8 cellular contexts compared by ENCODE assay signal in genomic region chr5:32173394-32174010, GRCh38. TPM values are rescaled to one million over a fixed set of nuclear protein-coding genes. Genes with fewer than 3 reads are reported as not detected.
A peak's percentile ranks its signal among the peaks of the same experiment; 100 is the strongest.
DNase-seq lines count a peak whose midpoint lies in the region; ATAC-seq and TF ChIP-seq lines count a peak whose summit lies in the region.

No MANE protein-coding gene starts in this region.

- H3K4me3 Mint-ChIP-seq in Caco-2 (ENCODE audit: unreplicated experiment) = peak overlapping the region; percentile 90
- peak overlapping the region; percentile 100 for H3K4me3 Mint-ChIP-seq in neural progenitor cell

- peaks cover 7% of the 10 kb centered on the region for H3K4me1 Mint-ChIP-seq in Caco-2 (ENCODE audit: low read depth, unreplicated experiment)
- peaks cover 9% of the 10 kb centered on the region for H3K4me1 Mint-ChIP-seq in neural progenitor cell

- H3K79me2 ChIP-seq in neural progenitor cell (ENCODE audit: low read depth) = peaks cover 65% of the 10 kb centered on the region

- POLR2A ChIA-PET in Caco-2 (lab: Charles Lee) = interaction anchor here (0.6 to 1.9 kb wide), 8 partner anchors 16 to 939 kb away, joined by 3 to 10 read pairs (median 4); no protein-coding TSS in a partner anchor

- peak overlapping the region; percentile 81 for H3K4me2 ChIP-seq in neural progenitor cell

- H3K4me3 ChIP-seq in Caco-2 (ENCODE audit: low read depth, low read length) (peak overlapping the region; percentile 98), NT2/D1 (ENCODE audit: insufficient read length, low read depth) (peak overlapping the region; percentile 84), neural progenitor cell (peak overlapping the region; percentile 93), upper lobe of right lung (peak overlapping the region; percentile 85)

- H3K9me3 ChIP-seq in Caco-2 (no peaks in the 10 kb centered on the region), NT2/D1 (ENCODE audit: insufficient read depth, low read length) (no peaks in the 10 kb centered on the region), neural progenitor cell (ENCODE audit: low read depth) (no peaks in the 10 kb centered on the region), upper lobe of right lung (no peaks in the 10 kb centered on the region)

- H3K27me3 Mint-ChIP-seq in Caco-2 (ENCODE audit: insufficient read depth, unreplicated experiment) (no peaks in the 10 kb centered on the region), neural progenitor cell (ENCODE audit: insufficient read depth, low read depth) (peaks cover 4% of the 10 kb centered on the region)

- H2AFZ ChIP-seq in neural progenitor cell (replicated peaks) = peak overlapping the region; percentile 65

- peaks cover 61% of the 10 kb centered on the region for H3K36me3 Mint-ChIP-seq in Caco-2 (ENCODE audit: insufficient read depth, unreplicated experiment)
- peaks cover 28% of the 10 kb centered on the region for H3K36me3 Mint-ChIP-seq in neural progenitor cell

- H3K9ac ChIP-seq in NT2/D1 (ENCODE audit: insufficient read length, low read depth) = peak overlapping the region; percentile 98
- peak overlapping the region; percentile 94 for H3K9ac ChIP-seq in neural progenitor cell

- ATAC-seq in GM21390 (IDR thresholded peaks at IDR 0.05; ENCODE audit: unreplicated experiment) (peak; percentile 20), foreskin keratinocyte (peak; percentile 63), upper lobe of right lung (peak; percentile 62)

- H3K27ac Mint-ChIP-seq in Caco-2 (ENCODE audit: unreplicated experiment) (peak overlapping the region; percentile 98), neural progenitor cell (peak overlapping the region; percentile 99)

- H3K9me3 Mint-ChIP-seq in Caco-2 (ENCODE audit: unreplicated experiment) (no peaks in the 10 kb centered on the region), neural progenitor cell (peaks cover 2% of the 10 kb centered on the region)

- H4K20me1 ChIP-seq in neural progenitor cell (ENCODE audit: low read depth) = peaks cover 34% of the 10 kb centered on the region

- no peak for TF ChIP-seq CTCF in Caco-2 (IDR thresholded peaks at IDR 0.05; ENCODE audit: insufficient read depth in 1 of 2, low read depth in 1 of 2, low read length in 1 of 2, severe bottlenecking in 1 of 2, unreplicated experiment in 1 of 2)
- no peak for TF ChIP-seq CTCF in foreskin keratinocyte (conservative IDR thresholded peaks at IDR 0.05)
- TF ChIP-seq CTCF in neural progenitor cell (IDR thresholded peaks at IDR 0.05) = no peak
- no peak for TF ChIP-seq CTCF in upper lobe of right lung (IDR thresholded peaks at IDR 0.05)

- H3K27ac ChIP-seq in foreskin keratinocyte (peak overlapping the region; percentile 96), neural progenitor cell (peak overlapping the region; percentile 100), upper lobe of right lung (peak overlapping the region; percentile 99)

- H3K27me3 ChIP-seq in Caco-2 (replicated peaks; ENCODE audit: control insufficient read depth, insufficient read depth, low read length) (no peaks in the 10 kb centered on the region), NT2/D1 (ENCODE audit: insufficient read depth, insufficient read length) (no peaks in the 10 kb centered on the region), foreskin keratinocyte (no peaks in the 10 kb centered on the region), neural progenitor cell (no peaks in the 10 kb centered on the region), upper lobe of right lung (no peaks in the 10 kb centered on the region)

- BruUV-seq in Caco-2 (replicated peaks; lab: Mats Ljungman, UMichigan) = no TSS peak

- H3F3A ChIP-seq in neural progenitor cell (ENCODE audit: low read depth) = peaks cover 27% of the 10 kb centered on the region

- CTCF ChIA-PET in Caco-2 (lab: Charles Lee) = interaction anchor here (0.5 to 1.1 kb wide), 3 partner anchors 16 to 372 kb away, joined by 3 read pairs; no protein-coding TSS in a partner anchor

- peak; percentile 62 to 77 for DNase-seq in Caco-2
- peak; percentile 58 for DNase-seq in HT1080 (ENCODE audit: low read depth)
- DNase-seq in NT2/D1 (ENCODE audit: low read depth, low spot score) = no peak
- peak; percentile 14 for DNase-seq in activated gamma-delta T cell treated with Interleukin-2 at 50 U/mL for 16 hours
- peak in 1 of 2 donors; percentile 27 for DNase-seq in foreskin keratinocyte
- peak; percentile 79 for DNase-seq in neural progenitor cell (ENCODE audit: low spot score)
- DNase-seq in upper lobe of right lung = peak; percentile 82

- intact Hi-C loops in Caco-2 (cut with micrococcal nuclease; ENCODE audit: unreplicated experiment) = loop anchor here (1.0 to 5.0 kb wide), 3 partner anchors 51 to 154 kb away; partner anchors contain the start of gene MTMR12
- intact Hi-C loops in upper lobe of right lung (cut with DNase I) = no loop called here

- H3K36me3 ChIP-seq in Caco-2 (ENCODE audit: control insufficient read depth, insufficient read depth, low read length) (no peaks in the 10 kb centered on the region; the same call in 1 of the 2 replicates), NT2/D1 (ENCODE audit: insufficient read depth, insufficient read length, low read length) (peaks cover 33% of the 10 kb centered on the region), neural progenitor cell (peaks cover 13% of the 10 kb centered on the region), upper lobe of right lung (peaks cover 31% of the 10 kb centered on the region)

- 0 out of 2 replicates have a peak, but pooled peaks cover 4% of the 10 kb centered on the region for H3K4me1 ChIP-seq in Caco-2
- H3K4me1 ChIP-seq in NT2/D1 (ENCODE audit: insufficient read depth, insufficient read length) = no peaks in the 10 kb centered on the region
- peaks cover 5% of the 10 kb centered on the region for H3K4me1 ChIP-seq in foreskin keratinocyte
- H3K4me1 ChIP-seq in neural progenitor cell = peaks cover 4% of the 10 kb centered on the region
- peaks cover 39% of the 10 kb centered on the region for H3K4me1 ChIP-seq in upper lobe of right lung

RNA-seq across cellular contexts. Expression of gene GOLPH3, which starts 0.6 kb away (rescaled TPM):
- total RNA-seq in Caco-2 (2022) (107 and 122 TPM in 2 replicates), foreskin keratinocyte (41.6 and 45.4 TPM in 2 replicates), neural progenitor cell (ENCODE audit: low replicate concordance) (64.2 and 80.5 TPM in 2 replicates), upper lobe of right lung (112 TPM)
- total RNA-seq in HT1080 (2014; rRNA removed; shearing (Covaris generic)) = 44.5 and 51.7 TPM in 2 replicates
- 58.5 and 62.3 TPM in 2 replicates for polyA plus RNA-seq in HT1080 (2015; cell fraction: cytosol; rRNA removed)
- polyA plus RNA-seq in HT1080 (2015; cell fraction: nucleus; rRNA removed) = 30.1 and 30.3 TPM in 2 replicates
- polyA plus RNA-seq in foreskin keratinocyte = 20.4 and 25.4 TPM in 2 replicates
